22 cellular contexts compared by ENCODE assay signal in the genomic region with DNA sequence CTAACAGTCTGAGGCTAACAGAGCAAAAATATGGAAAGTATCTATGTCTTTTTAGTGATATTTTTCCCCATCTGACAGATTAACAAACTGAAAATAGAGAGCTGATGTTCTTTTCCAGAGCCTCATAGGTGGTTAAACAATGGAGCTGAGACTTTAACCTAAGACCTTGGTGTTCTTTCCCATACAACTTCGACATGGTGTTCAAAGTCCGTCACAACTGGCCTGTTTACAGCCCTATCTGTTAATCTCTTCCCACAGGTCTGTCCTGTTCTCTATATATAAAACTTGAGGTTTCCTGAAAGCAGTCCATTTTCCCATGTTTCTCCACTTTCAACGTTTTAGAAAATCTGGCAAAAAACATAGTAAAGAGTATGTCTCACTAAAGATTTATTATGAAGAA.
DNase-seq lines count a peak whose midpoint lies in the region; ATAC-seq, FAIRE-seq and TF ChIP-seq lines count a peak whose summit lies in the region.
"Had no signal": no experiment of that assay in that cellular context is flagged by ENCODE, and none has a peak within 500 bp of the region (broad histone marks: within the 10 kb centered on the region; RNA-seq: fewer than 3 reads in every experiment).

No MANE protein-coding gene starts in this region.

- no peak for TF ChIP-seq RAD21 in HepG2 (CRISPR knock-in tag; IDR thresholded peaks at IDR 0.05)

- POLR2A ChIA-PET in HepG2 (lab: Yijun Ruan, JAX) = no interaction called here

- H3K4me3 ChIP-seq in hepatocyte (no peak overlapping the region), HepG2 (replicated peaks in 1 of 3; ENCODE audit: insufficient read depth in 1 of 3, low read depth in 2 of 3, low read length in 3 of 3) (peak overlapping the region in 1 of 3 experiments; percentile 27; a peak in 1 of 6 replicates), mucosa of descending colon (no peak overlapping the region)
- H3K4me3 ChIP-seq: BLaER1, GM23248 had no signal

- H3K4me2 ChIP-seq in hepatocyte = peak overlapping the region; percentile 24
- H3K4me2 ChIP-seq in HepG2 (ENCODE audit: low read depth, low read length) = peak overlapping the region; percentile 41
- H3K4me2 ChIP-seq: BLaER1 had no signal

- BruUV-seq in HepG2 (replicated peaks; lab: Mats Ljungman, UMichigan) = no TSS peak

- H4K20me1 ChIP-seq in hepatocyte (ENCODE audit: insufficient read depth, poor library complexity, severe bottlenecking) (no peaks in the 10 kb centered on the region), HepG2 (ENCODE audit: insufficient read depth, low read length) (no peaks in the 10 kb centered on the region)
- H4K20me1 ChIP-seq: BLaER1 had no signal

- ATAC-seq in HepG2 (peak; percentile 75), mucosa of descending colon (peak; percentile 90), HG02610 (IDR thresholded peaks at IDR 0.05; ENCODE audit: unreplicated experiment) (no peak), HG03025 (IDR thresholded peaks at IDR 0.05; ENCODE audit: low FRiP score, unreplicated experiment) (no peak)
- ATAC-seq: CD8-positive, alpha-beta T cell had no signal

- no peaks in the 10 kb centered on the region for H3K9me2 ChIP-seq in hepatocyte (replicated peaks; ENCODE audit: insufficient read depth)

- H3K27me3 ChIP-seq in hepatocyte (no peaks in the 10 kb centered on the region), HepG2 (ENCODE audit: control insufficient read depth in 1 of 2, insufficient read depth in 2 of 2, low read length in 2 of 2) (no peaks in the 10 kb centered on the region)
- H3K27me3 ChIP-seq: BLaER1 had no signal

- peak; percentile 33 for DNase-seq in hepatocyte (ENCODE audit: low spot score)
- peak; percentile 13 for DNase-seq in HepG2 (ENCODE audit: low spot score)
- peak in 1 of 3 donors; percentile 54 for DNase-seq in mucosa of descending colon
- DNase-seq in stimulated activated naive CD4-positive, alpha-beta T cell treated with Interleukin-2 at 50 U/mL for 16 hours (lab: John Stamatoyannopoulos, UW) = no peak
- DNase-seq: Caco-2; CD4-positive, CD25-positive, alpha-beta regulatory T cell; CD8-positive, alpha-beta T cell; DMS153; DND-41; GM23248; H7; HCEC 1CT had no signal

- no peak for TF ChIP-seq CTCF in hepatocyte (IDR thresholded peaks at IDR 0.05; ENCODE audit: poor library complexity)
- TF ChIP-seq CTCF in HepG2 (CRISPR knock-in tag; IDR thresholded peaks at IDR 0.05) = no peak
- no peak for TF ChIP-seq CTCF in mucosa of descending colon (IDR thresholded peaks at IDR 0.05)

- FAIRE-seq in HepG2 (lab: Jason Lieb, UNC) = no peak
- FAIRE-seq: A204.1, G401.6, GM12892, GM19239, H1 had no signal

- 45% methylated on average over 3 of the region's 3 CpGs for WGBS in hepatocyte (ENCODE audit: low lambda C conversion rate, missing lambda C conversion rate)
- WGBS in HepG2 (ENCODE audit: low lambda C conversion rate) = 0% methylated on average over 3 of the region's 3 CpGs

- no peak for TF ChIP-seq POLR2A in HepG2 (IDR thresholded peaks at IDR 0.05; ENCODE audit: insufficient read depth in 1 of 2, low read depth in 2 of 2, low read length in 2 of 2)

- H3K79me2 ChIP-seq in hepatocyte = no peaks in the 10 kb centered on the region
- H3K79me2 ChIP-seq in HepG2 (ENCODE audit: insufficient read depth, low read length) = no peaks in the 10 kb centered on the region

- TF ChIP-seq EP300 in HepG2 (IDR thresholded peaks at IDR 0.05; ENCODE audit: low read depth in 2 of 2, low read length in 2 of 2) (no peak), HepG2 (CRISPR knock-in tag; IDR thresholded peaks at IDR 0.05; ENCODE audit: borderline replicate concordance) (no peak)

- in situ Hi-C loops in HepG2 (cut with HindIII; ENCODE audit: extremely low pct_ligation_motif_present, low pct_unique_long_range_greater_than_20kb) = no loop called here

- intact Hi-C loops in HepG2 (cut with micrococcal nuclease; ENCODE audit: unreplicated experiment) (no loop called here), mucosa of descending colon (cut with DNase I, micrococcal nuclease) (no loop called here)

- peaks cover 6% of the 10 kb centered on the region for H3K4me1 ChIP-seq in hepatocyte (ENCODE audit: insufficient read depth)
- peaks cover 24% of the 10 kb centered on the region for H3K4me1 ChIP-seq in HepG2 (ENCODE audit: insufficient read depth, low read length)
- no peaks in the 10 kb centered on the region for H3K4me1 ChIP-seq in mucosa of descending colon (ENCODE audit: low read depth)
- H3K4me1 ChIP-seq: BLaER1, Caco-2 had no signal

- no peak overlapping the region for H3K9ac ChIP-seq in HepG2 (ENCODE audit: insufficient read depth, low read depth, low read length)
- H3K9ac ChIP-seq: BLaER1, GM23248 had no signal

- H3K9me3 ChIP-seq in hepatocyte (ENCODE audit: low read depth) (no peaks in the 10 kb centered on the region), HepG2 (ENCODE audit: low read length) (no peaks in the 10 kb centered on the region), mucosa of descending colon (no peaks in the 10 kb centered on the region)
- H3K9me3 ChIP-seq: BLaER1, Caco-2 had no signal

- CTCF ChIA-PET in HepG2 (lab: Yijun Ruan, JAX; ENCODE audit: low intra/inter-chr PET ratio, low total read pairs) = no interaction called here

- peak overlapping the region; percentile 48 for H3K27ac ChIP-seq in hepatocyte
- peak overlapping the region; percentile 55 for H3K27ac ChIP-seq in HepG2 (ENCODE audit: extremely low read length, insufficient read depth, low read length)
- H3K27ac ChIP-seq: 22Rv1, BLaER1, C4-2B, GM23248 had no signal

- H2AFZ ChIP-seq in hepatocyte (no peak overlapping the region), HepG2 (ENCODE audit: low read length) (no peak overlapping the region)
- H2AFZ ChIP-seq: GM23248 had no signal

- H3K36me3 ChIP-seq in hepatocyte (replicated peaks; ENCODE audit: insufficient read depth, low read depth) (no peaks in the 10 kb centered on the region), HepG2 (replicated peaks in 1 of 2; ENCODE audit: control insufficient read depth in 1 of 2, insufficient read depth in 2 of 2, low read length in 2 of 2) (no peaks in the 10 kb centered on the region), mucosa of descending colon (ENCODE audit: low read depth) (no peaks in the 10 kb centered on the region)
- H3K36me3 ChIP-seq: BLaER1 had no signal

TF ChIP-seq in HepG2, 621 proteins besides CTCF, POLR2A, EP300 and RAD21 (continues in another document):
- TF ChIP-seq ZNF773 (CRISPR knock-in tag; IDR thresholded peaks at IDR 0.05; ENCODE audit: borderline replicate concordance) (no peak), NPAS2 (CRISPR knock-in tag; IDR thresholded peaks at IDR 0.05; ENCODE audit: borderline replicate concordance) (no peak), ZNF569 (CRISPR knock-in tag; IDR thresholded peaks at IDR 0.05; ENCODE audit: borderline replicate concordance) (no peak), ARHGAP35 (CRISPR knock-in tag; IDR thresholded peaks at IDR 0.05; ENCODE audit: borderline replicate concordance) (no peak), EEA1 (CRISPR knock-in tag; IDR thresholded peaks at IDR 0.05; ENCODE audit: borderline replicate concordance) (no peak), FOXP1 (IDR thresholded peaks at IDR 0.05) (no peak), FOXP1 (CRISPR knock-in tag; IDR thresholded peaks at IDR 0.05) (0 out of 2 replicates have a peak, but pooled peaks have one; percentile 18), ZFY (CRISPR knock-in tag; IDR thresholded peaks at IDR 0.05) (no peak), ESRRA (CRISPR knock-in tag; IDR thresholded peaks at IDR 0.05; ENCODE audit: low read depth) (no peak), ZSCAN25 (CRISPR knock-in tag; IDR thresholded peaks at IDR 0.05) (no peak), JUN (CRISPR knock-in tag; IDR thresholded peaks at IDR 0.05) (no peak), HNRNPK (IDR thresholded peaks at IDR 0.05; ENCODE audit: low read depth, low read length, poor library complexity, severe bottlenecking) (no peak), NFIC (IDR thresholded peaks at IDR 0.05; ENCODE audit: low read length) (no peak), GATAD2A (CRISPR knock-in tag; IDR thresholded peaks at IDR 0.05) (0 out of 2 replicates have a peak, but pooled peaks have one; percentile 23), CHD4 (IDR thresholded peaks at IDR 0.05; ENCODE audit: borderline replicate concordance, low read length) (no peak)
- TF ChIP-seq, protein P1, sequence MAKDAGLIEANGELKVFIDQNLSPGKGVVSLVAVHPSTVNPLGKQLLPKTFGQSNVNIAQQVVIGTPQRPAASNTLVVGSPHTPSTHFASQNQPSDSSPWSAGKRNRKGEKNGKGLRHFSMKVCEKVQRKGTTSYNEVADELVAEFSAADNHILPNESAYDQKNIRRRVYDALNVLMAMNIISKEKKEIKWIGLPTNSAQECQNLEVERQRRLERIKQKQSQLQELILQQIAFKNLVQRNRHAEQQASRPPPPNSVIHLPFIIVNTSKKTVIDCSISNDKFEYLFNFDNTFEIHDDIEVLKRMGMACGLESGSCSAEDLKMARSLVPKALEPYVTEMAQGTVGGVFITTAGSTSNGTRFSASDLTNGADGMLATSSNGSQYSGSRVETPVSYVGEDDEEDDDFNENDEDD (CRISPR knock-in tag; IDR thresholded peaks at IDR 0.05; ENCODE audit: borderline replicate concordance) = no peak
- TF ChIP-seq, protein P2, sequence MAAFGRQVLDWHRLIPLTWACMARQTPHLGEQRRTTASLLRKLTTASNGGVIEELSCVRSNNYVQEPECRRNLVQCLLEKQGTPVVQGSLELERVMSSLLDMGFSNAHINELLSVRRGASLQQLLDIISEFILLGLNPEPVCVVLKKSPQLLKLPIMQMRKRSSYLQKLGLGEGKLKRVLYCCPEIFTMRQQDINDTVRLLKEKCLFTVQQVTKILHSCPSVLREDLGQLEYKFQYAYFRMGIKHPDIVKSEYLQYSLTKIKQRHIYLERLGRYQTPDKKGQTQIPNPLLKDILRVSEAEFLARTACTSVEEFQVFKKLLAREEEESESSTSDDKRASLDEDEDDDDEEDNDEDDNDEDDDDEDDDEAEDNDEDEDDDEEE (CRISPR knock-in tag; IDR thresholded peaks at IDR 0.05) = no peak
- TF ChIP-seq, protein P3, sequence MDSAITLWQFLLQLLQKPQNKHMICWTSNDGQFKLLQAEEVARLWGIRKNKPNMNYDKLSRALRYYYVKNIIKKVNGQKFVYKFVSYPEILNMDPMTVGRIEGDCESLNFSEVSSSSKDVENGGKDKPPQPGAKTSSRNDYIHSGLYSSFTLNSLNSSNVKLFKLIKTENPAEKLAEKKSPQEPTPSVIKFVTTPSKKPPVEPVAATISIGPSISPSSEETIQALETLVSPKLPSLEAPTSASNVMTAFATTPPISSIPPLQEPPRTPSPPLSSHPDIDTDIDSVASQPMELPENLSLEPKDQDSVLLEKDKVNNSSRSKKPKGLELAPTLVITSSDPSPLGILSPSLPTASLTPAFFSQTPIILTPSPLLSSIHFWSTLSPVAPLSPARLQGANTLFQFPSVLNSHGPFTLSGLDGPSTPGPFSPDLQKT (CRISPR knock-in tag; IDR thresholded peaks at IDR 0.05; ENCODE audit: borderline replicate concordance) = no peak

Comparison
In these comparisons a context has a peak if more than half of its experiments do, and no peak if none do; other contexts are left out.
1. ATAC-seq: peak in HepG2 (single experiment) and mucosa of descending colon (single experiment); none in HG02610 (single experiment) and HG03025 (single experiment).